ENCODE assay signal across 23 cellular contexts in genomic region chr19:21824679-21825078, GRCh38.
"Had no signal": no experiment of that assay in that cellular context is flagged by ENCODE, and none has a peak within 500 bp of the region (broad histone marks: within the 10 kb centered on the region; RNA-seq: fewer than 3 reads in every experiment).

No MANE protein-coding gene starts in this region.

- ATAC-seq: activated T-helper 17 cell treated with anti-CD3 and anti-CD28 coated beads, Interleukin-2, amount 50 U/mL, for 72 hours; foreskin keratinocyte; natural killer cell treated with Interleukin-12 subunit alpha and Interleukin-12 subunit beta and Interleukin-15 and Interleukin-18, amount 100 ng/mL, for 72 hours; sciatic nerve; stimulated activated naive B cell treated with anti-CD40 and anti-IgM and Interleukin-4, amounts not matched to agents 10 μg/mL and 1 μg/mL and 100 μg/mL, for 72 hours had no signal

- H3K4me3 Mint-ChIP-seq: activated naive CD8-positive, alpha-beta T cell; activated T-cell treated with anti-CD3 and anti-CD28 coated beads, Interleukin-2, amount 50 U/mL, for 24 hours; activated T-helper 17 cell treated with anti-CD3 and anti-CD28 coated beads, Interleukin-2, amount 50 U/mL, for 72 hours; endodermal cell; mesothelial cell of epicardium; natural killer cell treated with Interleukin-12 subunit alpha and Interleukin-12 subunit beta and Interleukin-15 and Interleukin-18, amount 100 ng/mL, for 72 hours; stimulated activated naive B cell treated with anti-CD40 and anti-IgM and Interleukin-4, amounts not matched to agents 10 μg/mL and 1 μg/mL and 100 μg/mL, for 72 hours had no signal

- H3K27ac Mint-ChIP-seq: activated naive CD8-positive, alpha-beta T cell; activated T-cell treated with anti-CD3 and anti-CD28 coated beads, Interleukin-2, amount 50 U/mL, for 24 hours; activated T-helper 17 cell treated with anti-CD3 and anti-CD28 coated beads, Interleukin-2, amount 50 U/mL, for 72 hours; endodermal cell; mesothelial cell of epicardium; natural killer cell treated with Interleukin-12 subunit alpha and Interleukin-12 subunit beta and Interleukin-15 and Interleukin-18, amount 100 ng/mL, for 72 hours; stimulated activated naive B cell treated with anti-CD40 and anti-IgM and Interleukin-4, amounts not matched to agents 10 μg/mL and 1 μg/mL and 100 μg/mL, for 72 hours had no signal

- H3K9me3 ChIP-seq: ovary, vagina had no signal

- H3K9me3 Mint-ChIP-seq: activated T-helper 17 cell treated with anti-CD3 and anti-CD28 coated beads, Interleukin-2, amount 50 U/mL, for 72 hours; natural killer cell treated with Interleukin-12 subunit alpha and Interleukin-12 subunit beta and Interleukin-15 and Interleukin-18, amount 100 ng/mL, for 72 hours had no signal

- H3K27me3 ChIP-seq: foreskin keratinocyte, ovary, transverse colon, vagina had no signal

- H3K4me3 ChIP-seq: left ventricle myocardium inferior, ovary, smooth muscle cell, transverse colon, vagina had no signal

- H3K4me2 ChIP-seq: smooth muscle cell had no signal

- H3K36me3 ChIP-seq: ovary had no signal

- H3K4me1 Mint-ChIP-seq: endodermal cell, mesothelial cell of epicardium had no signal

- H3K27ac ChIP-seq: foreskin keratinocyte, left ventricle myocardium inferior, ovary, transverse colon, vagina, WERI-Rb-1 had no signal

- H3K4me1 ChIP-seq: foreskin keratinocyte, left ventricle myocardium inferior had no signal

- DNase-seq: activated CD4-positive, alpha-beta T cell treated with anti-CD3 and anti-CD28 coated beads, Interleukin-2, amount 50 U/mL, for 4 hours; activated CD8-positive, alpha-beta memory T cell treated with anti-CD3 and anti-CD28 coated beads for 24 hours; activated CD8-positive, alpha-beta memory T cell treated with anti-CD3 and anti-CD28 coated beads, Interleukin-2, amount 50 U/mL, for 4 hours; activated T-cell treated with anti-CD3 and anti-CD28 coated beads, Interleukin-2, amount 50 U/mL, for 24 hours; amniotic stem cell; cerebellar nuclear complex; cortex of kidney; endodermal cell; foreskin keratinocyte; kidney glomerular epithelial cell; left ventricle myocardium inferior; ovary; stimulated activated CD4-positive, alpha-beta T cell treated with anti-CD3 and anti-CD28 coated beads, Interleukin-15, amount 100 ng/mL, for 24 hours; stimulated activated naive B cell treated with anti-CD40 and anti-IgM and Interleukin-4, amounts not matched to agents 10 μg/mL and 1 μg/mL and 100 μg/mL, for 72 hours; transverse colon; WERI-Rb-1 had no signal

- H3K27me3 Mint-ChIP-seq: activated naive CD8-positive, alpha-beta T cell; activated T-cell treated with anti-CD3 and anti-CD28 coated beads, Interleukin-2, amount 50 U/mL, for 24 hours; activated T-helper 17 cell treated with anti-CD3 and anti-CD28 coated beads, Interleukin-2, amount 50 U/mL, for 72 hours; natural killer cell treated with Interleukin-12 subunit alpha and Interleukin-12 subunit beta and Interleukin-15 and Interleukin-18, amount 100 ng/mL, for 72 hours; stimulated activated naive B cell treated with anti-CD40 and anti-IgM and Interleukin-4, amounts not matched to agents 10 μg/mL and 1 μg/mL and 100 μg/mL, for 72 hours had no signal
